In genomic region chr20:4234128-4234527, GRCh38 we compare ENCODE assay signal across 1 cellular context.
TF ChIP-seq lines count a peak whose summit lies in the region.

No MANE protein-coding gene starts in this region.

TF ChIP-seq in K562, 482 proteins besides CTCF, POLR2A, EP300 and RAD21 (continued from another document):
- TF ChIP-seq PBX2 (CRISPR knock-in tag; IDR thresholded peaks at IDR 0.05; ENCODE audit: low read depth) = no peak
- TF ChIP-seq PBX2 (tag; conservative IDR thresholded peaks at IDR 0.05; ENCODE audit: low read depth) = peak; percentile 84
- no peak for TF ChIP-seq ZNF143 (CRISPR knock-in tag; IDR thresholded peaks at IDR 0.05)
- no peak for TF ChIP-seq ZBTB5 (IDR thresholded peaks at IDR 0.05)
- no peak for TF ChIP-seq RBFOX2 (IDR thresholded peaks at IDR 0.05; ENCODE audit: low read depth, low read length)
- no peak for TF ChIP-seq CHD2 (IDR thresholded peaks at IDR 0.05; ENCODE audit: low read depth, low read length)
- TF ChIP-seq NFE2L1 (tag; IDR thresholded peaks at IDR 0.05; ENCODE audit: borderline replicate concordance, low read depth) = no peak
- TF ChIP-seq FOXA3 (CRISPR knock-in tag; conservative IDR thresholded peaks at IDR 0.05 in 1 of 2, IDR thresholded peaks at IDR 0.05 in 1 of 2) = no peak
- no peak for TF ChIP-seq KLF16 (IDR thresholded peaks at IDR 0.05)
- TF ChIP-seq SIN3B (IDR thresholded peaks at IDR 0.05; ENCODE audit: low read depth) = no peak
- no peak for TF ChIP-seq NFYB (IDR thresholded peaks at IDR 0.05; ENCODE audit: extremely low read depth, insufficient read length)
- peak; percentile 73 for TF ChIP-seq MEIS2 (IDR thresholded peaks at IDR 0.05; ENCODE audit: partially characterized antibody)
- no peak for TF ChIP-seq HIVEP1 (CRISPR knock-in tag; IDR thresholded peaks at IDR 0.05)
- TF ChIP-seq NFIC (IDR thresholded peaks at IDR 0.05) = 0 out of 2 replicates have a peak, but pooled peaks have one; percentile 6
- no peak for TF ChIP-seq ZNF717 (CRISPR knock-in tag; IDR thresholded peaks at IDR 0.05)
- no peak for TF ChIP-seq MEF2A (IDR thresholded peaks at IDR 0.05; ENCODE audit: control insufficient read depth, low read depth, low read length)
- no peak for TF ChIP-seq BCOR (IDR thresholded peaks at IDR 0.05)
- no peak for TF ChIP-seq CHD7 (IDR thresholded peaks at IDR 0.05; ENCODE audit: low read depth, low read length)
- TF ChIP-seq ILF3 (IDR thresholded peaks at IDR 0.05; ENCODE audit: borderline replicate concordance) = no peak
- TF ChIP-seq PHB2 (IDR thresholded peaks at IDR 0.05; ENCODE audit: low read depth) = no peak
- no peak for TF ChIP-seq NCOA1 (IDR thresholded peaks at IDR 0.05; ENCODE audit: low read depth)
- TF ChIP-seq ARHGAP35 (IDR thresholded peaks at IDR 0.05; ENCODE audit: partially characterized antibody) = no peak
